12 cellular contexts compared by ENCODE assay signal in the genomic region with DNA sequence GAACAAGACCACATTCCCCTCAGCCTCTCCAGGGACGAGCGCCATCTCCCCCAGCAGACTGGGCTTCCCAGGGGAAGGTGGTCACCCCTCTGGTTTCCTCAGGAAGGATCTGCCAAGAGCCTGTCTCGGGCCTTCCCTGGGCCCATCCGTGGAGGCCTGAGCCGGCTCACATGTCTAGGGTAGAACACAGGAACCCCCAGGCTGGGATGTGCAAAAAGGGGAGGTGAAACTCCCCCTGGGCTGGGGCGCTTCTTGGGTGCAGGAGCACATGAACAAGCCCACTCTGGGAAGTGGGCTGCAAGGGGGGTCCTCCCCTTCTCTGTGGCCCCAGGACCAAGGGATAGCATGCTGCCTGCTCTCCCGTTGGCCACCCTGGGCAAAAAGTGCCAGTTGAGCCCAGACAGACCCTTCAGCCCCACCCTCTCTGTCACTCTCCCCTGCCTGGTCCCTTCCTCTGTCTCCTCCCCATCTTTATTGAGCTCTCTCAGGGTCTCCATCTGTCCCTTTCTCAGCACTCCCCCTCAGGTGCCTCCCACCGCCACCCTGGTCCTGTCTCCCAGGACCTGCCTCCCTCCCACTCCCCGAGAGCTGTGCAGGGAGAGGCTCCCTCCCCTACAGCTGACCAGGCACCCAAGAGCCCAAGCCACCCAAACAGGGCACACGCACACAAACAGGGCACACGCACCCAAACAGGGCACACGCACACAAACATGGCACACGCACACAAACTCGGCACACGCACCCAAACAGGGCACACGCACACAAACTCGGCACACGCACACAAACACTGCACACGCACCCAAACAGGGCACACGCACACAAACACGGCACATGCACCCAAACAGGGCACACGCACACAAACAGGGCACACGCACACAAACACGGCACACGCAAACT. TPM values are rescaled to one million over a fixed set of nuclear protein-coding genes. Genes with fewer than 3 reads are reported as not detected.
DNase-seq lines count a peak whose midpoint lies in the region; ATAC-seq, FAIRE-seq and TF ChIP-seq lines count a peak whose summit lies in the region.
"Had no signal": no experiment of that assay in that cellular context is flagged by ENCODE, and none has a peak within 500 bp of the region (broad histone marks: within the 10 kb centered on the region; RNA-seq: fewer than 3 reads in every experiment).

No MANE protein-coding gene starts in this region.

- in situ Hi-C loops in HepG2 (cut with HindIII; ENCODE audit: extremely low pct_ligation_motif_present, low pct_unique_long_range_greater_than_20kb): no loop called here

- peak overlapping the region; percentile 80 for H3K9ac ChIP-seq in HepG2 (ENCODE audit: insufficient read depth, low read depth, low read length)

- H3K4me3 ChIP-seq in HepG2 (replicated peaks in 1 of 3; ENCODE audit: insufficient read depth in 1 of 3, low read depth in 2 of 3, low read length in 3 of 3) (peak overlapping the region; percentile 52 to 79 (median 78)), right lobe of liver (no peak overlapping the region), lower lobe of right lung (peak overlapping the region; percentile 41)
- H3K4me3 ChIP-seq: MG63, SJCRH30 had no signal

- H3K9me3 ChIP-seq in HepG2 (ENCODE audit: low read length) (no peaks in the 10 kb centered on the region), right lobe of liver (no peaks in the 10 kb centered on the region), lower lobe of right lung (no peaks in the 10 kb centered on the region)
- H3K9me3 ChIP-seq: MG63, SJCRH30 had no signal

- H3K79me2 ChIP-seq in HepG2 (ENCODE audit: insufficient read depth, low read length): no peaks in the 10 kb centered on the region

- TF ChIP-seq CTCF in HepG2 (CRISPR knock-in tag; IDR thresholded peaks at IDR 0.05) (no peak), right lobe of liver (IDR thresholded peaks at IDR 0.05) (no peak), lower lobe of right lung (IDR thresholded peaks at IDR 0.05) (no peak), GM10248 (IDR thresholded peaks at IDR 0.05; ENCODE audit: control extremely low read depth, extremely low read depth, low read depth, missing control alignments) (no peak)

- no peak for TF ChIP-seq RAD21 in HepG2 (CRISPR knock-in tag; IDR thresholded peaks at IDR 0.05)

- H3K4me1 ChIP-seq in HepG2 (ENCODE audit: insufficient read depth, low read length) (peaks cover 67% of the 10 kb centered on the region), right lobe of liver (peaks cover 0 to 6% (median 2%) of the 10 kb centered on the region in 4 donors), lower lobe of right lung (peaks cover 22% of the 10 kb centered on the region)
- H3K4me1 ChIP-seq: SJCRH30 had no signal

- H3K36me3 ChIP-seq in HepG2 (replicated peaks in 1 of 2; ENCODE audit: control insufficient read depth in 1 of 2, insufficient read depth in 2 of 2, low read length in 2 of 2): peaks cover 0 to 2% of the 10 kb centered on the region in 2 experiments; a peak in 2 of 5 replicates
- H3K36me3 ChIP-seq in right lobe of liver: no peaks in the 10 kb centered on the region
- peaks cover 7% of the 10 kb centered on the region for H3K36me3 ChIP-seq in lower lobe of right lung
- H3K36me3 ChIP-seq: MG63, SJCRH30 had no signal

- H3K27ac ChIP-seq in HepG2 (ENCODE audit: extremely low read length, insufficient read depth, low read length) (no peak overlapping the region), right lobe of liver (no peak overlapping the region), lower lobe of right lung (peak overlapping the region; percentile 11)
- H3K27ac ChIP-seq: SJCRH30 had no signal

- intact Hi-C loops in HepG2 (cut with micrococcal nuclease; ENCODE audit: unreplicated experiment) (loop anchor here (2.0 kb wide), 1 partner anchor 153 kb away; no protein-coding TSS in a partner anchor), right lobe of liver (cut with DNase I) (no loop called here), lower lobe of right lung (cut with DNase I) (no loop called here)
- intact Hi-C loops in activated CD4-positive, alpha-beta T cell treated with anti-CD3 and anti-CD28 coated beads, Interleukin-2, amount 10 ng/mL, durations not matched to agents 24 days and 14 days (cut with micrococcal nuclease): no loop called here

- H2AFZ ChIP-seq in HepG2 (ENCODE audit: low read length): no peak overlapping the region

- no peaks in the 10 kb centered on the region for H3K36me3 Mint-ChIP-seq in activated T-helper 17 cell treated with anti-CD3 and anti-CD28 coated beads, Interleukin-2, amount 50 U/mL, for 72 hours (ENCODE audit: low read depth)
- H3K36me3 Mint-ChIP-seq in activated CD4-positive, alpha-beta T cell treated with anti-CD3 and anti-CD28 coated beads, Interleukin-2, amount 10 ng/mL, durations not matched to agents 24 days and 14 days (ENCODE audit: low read depth): no peaks in the 10 kb centered on the region

- ATAC-seq in HepG2: no peak
- ATAC-seq in right lobe of liver: no peak
- no peak for ATAC-seq in activated T-helper 17 cell treated with anti-CD3 and anti-CD28 coated beads, Interleukin-2, amount 50 U/mL, for 72 hours (replicated peaks)
- no peak for ATAC-seq in lower lobe of right lung

- H3K27me3 Mint-ChIP-seq in activated T-helper 17 cell treated with anti-CD3 and anti-CD28 coated beads, Interleukin-2, amount 50 U/mL, for 72 hours: no peaks in the 10 kb centered on the region
- H3K27me3 Mint-ChIP-seq in activated CD4-positive, alpha-beta T cell treated with anti-CD3 and anti-CD28 coated beads, Interleukin-2, amount 10 ng/mL, durations not matched to agents 24 days and 14 days: no peaks in the 10 kb centered on the region

- no peaks in the 10 kb centered on the region for H3K9me3 Mint-ChIP-seq in activated T-helper 17 cell treated with anti-CD3 and anti-CD28 coated beads, Interleukin-2, amount 50 U/mL, for 72 hours
- no peaks in the 10 kb centered on the region for H3K9me3 Mint-ChIP-seq in activated CD4-positive, alpha-beta T cell treated with anti-CD3 and anti-CD28 coated beads, Interleukin-2, amount 10 ng/mL, durations not matched to agents 24 days and 14 days

- H3K4me2 ChIP-seq in HepG2 (ENCODE audit: low read depth, low read length): peak overlapping the region; percentile 85

- peak overlapping the region; percentile 17 for H3K4me3 Mint-ChIP-seq in activated T-helper 17 cell treated with anti-CD3 and anti-CD28 coated beads, Interleukin-2, amount 50 U/mL, for 72 hours
- no peak overlapping the region for H3K4me3 Mint-ChIP-seq in activated CD4-positive, alpha-beta T cell treated with anti-CD3 and anti-CD28 coated beads, Interleukin-2, amount 10 ng/mL, durations not matched to agents 24 days and 14 days

- H4K20me1 ChIP-seq in HepG2 (ENCODE audit: insufficient read depth, low read length): no peaks in the 10 kb centered on the region

- TF ChIP-seq POLR2A in HepG2 (IDR thresholded peaks at IDR 0.05; ENCODE audit: insufficient read depth in 1 of 2, low read depth in 2 of 2, low read length in 2 of 2) (no peak), right lobe of liver (IDR thresholded peaks at IDR 0.05) (no peak)

- TSS peak; percentile 81 for BruUV-seq in HepG2 (replicated peaks; lab: Mats Ljungman, UMichigan)

- TF ChIP-seq EP300 in HepG2 (IDR thresholded peaks at IDR 0.05; ENCODE audit: low read depth in 2 of 2, low read length in 2 of 2) (no peak), HepG2 (CRISPR knock-in tag; IDR thresholded peaks at IDR 0.05; ENCODE audit: borderline replicate concordance) (no peak)

- no peaks in the 10 kb centered on the region for H3K27me3 ChIP-seq in HepG2 (ENCODE audit: control insufficient read depth in 1 of 2, insufficient read depth in 2 of 2, low read length in 2 of 2)
- H3K27me3 ChIP-seq in right lobe of liver: no peaks in the 10 kb centered on the region
- H3K27me3 ChIP-seq in lower lobe of right lung (ENCODE audit: low read depth): no peaks in the 10 kb centered on the region
- H3K27me3 ChIP-seq: MG63, SJCRH30 had no signal

- CTCF ChIA-PET in HepG2 (lab: Yijun Ruan, JAX; ENCODE audit: low intra/inter-chr PET ratio, low total read pairs) (interaction anchor here (1.2 to 4.6 kb wide), 2 partner anchors 15 to 32 kb away, joined by 4 to 83 read pairs; no protein-coding TSS in a partner anchor), GM10248 (lab: Yijun Ruan, JAX) (interaction anchor here (1.4 to 17.8 kb wide), 5 partner anchors 8 to 154 kb away, joined by 3 to 345 read pairs (median 24); a partner anchor contains a TSS)

- POLR2A ChIA-PET in HepG2 (lab: Yijun Ruan, JAX) (interaction anchor here (0.7 to 3.6 kb wide), 6 partner anchors 9 to 404 kb away, joined by 3 to 14 read pairs (median 9); a partner anchor contains a TSS), GM10248 (lab: Yijun Ruan, JAX) (no interaction called here)

- peaks cover 5% of the 10 kb centered on the region for H3K4me1 Mint-ChIP-seq in activated T-helper 17 cell treated with anti-CD3 and anti-CD28 coated beads, Interleukin-2, amount 50 U/mL, for 72 hours
- peaks cover 6% of the 10 kb centered on the region for H3K4me1 Mint-ChIP-seq in activated CD4-positive, alpha-beta T cell treated with anti-CD3 and anti-CD28 coated beads, Interleukin-2, amount 10 ng/mL, durations not matched to agents 24 days and 14 days

- WGBS in HepG2 (ENCODE audit: low lambda C conversion rate): 56% methylated on average over 20 of the region's 25 CpGs
- 70% methylated on average over 3 of the region's 25 CpGs for WGBS in right lobe of liver (ENCODE audit: insufficient coverage, low coverage, low lambda C conversion rate, missing lambda C conversion rate)

- no peak for FAIRE-seq in HepG2 (lab: Jason Lieb, UNC)

- no peak overlapping the region for H3K27ac Mint-ChIP-seq in activated T-helper 17 cell treated with anti-CD3 and anti-CD28 coated beads, Interleukin-2, amount 50 U/mL, for 72 hours
- no peak overlapping the region for H3K27ac Mint-ChIP-seq in activated CD4-positive, alpha-beta T cell treated with anti-CD3 and anti-CD28 coated beads, Interleukin-2, amount 10 ng/mL, durations not matched to agents 24 days and 14 days

- DNase-seq in HepG2 (ENCODE audit: low spot score) (no peak), right lobe of liver (no peak), lower lobe of right lung (no peak), NCI-H2171 (lab: John Stamatoyannopoulos, UW) (no peak), GM10248 (ENCODE audit: extremely low spot score) (no peak), NCI-H2107 treated with DMSO at 0.1 percent for 48 hours (lab: John Stamatoyannopoulos, UW; ENCODE audit: unreplicated experiment) (no peak)
- no peak for DNase-seq in activated CD4-positive, alpha-beta T cell treated with anti-CD3 and anti-CD28 coated beads, Interleukin-2, amount 10 ng/mL, durations not matched to agents 24 days and 14 days
- DNase-seq: NCI-H2107 had no signal

RNA-seq across cellular contexts. Expression of a gene that starts 0.9 kb away (rescaled TPM):
- total RNA-seq in HepG2 (2016; rRNA removed; fragmentation: Illumina TruSeq; extraction: Trizol): 2.0 and 6.1 TPM in 2 replicates
- 0.44 and 0.61 TPM in 2 replicates for total RNA-seq in HepG2 (2016; cell fraction: cytosol; rRNA removed; fragmentation: Illumina TruSeq; extraction: Trizol; ENCODE audit: low read depth)
- 1.9 and 7.2 TPM in 2 replicates for total RNA-seq in HepG2 (2016; cell fraction: insoluble cytoplasmic fraction; rRNA removed; fragmentation: Illumina TruSeq; extraction: Trizol)
- total RNA-seq in HepG2 (2016; cell fraction: membrane; rRNA removed; fragmentation: Illumina TruSeq; extraction: Trizol): 1.0 and 1.1 TPM in 2 replicates
- 5.8 and 8.3 TPM in 2 replicates for total RNA-seq in HepG2 (2016; cell fraction: nucleus; rRNA removed; fragmentation: Illumina TruSeq; extraction: Trizol)
- 8.3 and 13.4 TPM in 2 replicates for polyA plus RNA-seq in HepG2 (2011; rRNA removed)
- polyA plus RNA-seq in HepG2 (2011; cell fraction: cytosol; rRNA removed): 8.0 and 10.3 TPM in 2 replicates
- 21.7 and 30.5 TPM in 2 replicates for polyA plus RNA-seq in HepG2 (2011; cell fraction: nucleus; rRNA removed)
- 14.2 and 15.4 TPM in 2 replicates for polyA plus RNA-seq in HepG2 (2012)
- polyA plus RNA-seq in HepG2 (2016; cell fraction: cytosol; fragmentation: Illumina TruSeq; extraction: Trizol; ENCODE audit: low read depth): 0.33 and 0.36 TPM in 2 replicates
- polyA plus RNA-seq in HepG2 (2016; cell fraction: insoluble cytoplasmic fraction; fragmentation: Illumina TruSeq; extraction: Trizol; ENCODE audit: low read depth): 1.4 and 2.1 TPM in 2 replicates
- polyA plus RNA-seq in HepG2 (2016; cell fraction: membrane; fragmentation: Illumina TruSeq; extraction: Trizol; ENCODE audit: low read depth): 0.62 and 0.71 TPM in 2 replicates
- 8.4 and 8.8 TPM in 2 replicates for polyA plus RNA-seq in HepG2 (2016; cell fraction: nucleus; fragmentation: Illumina TruSeq; extraction: Trizol; ENCODE audit: insufficient read depth, low read depth)
- 1.2 and 22.3 TPM in 2 replicates for polyA minus RNA-seq in HepG2 (2011; rRNA and poly(A)+ RNA removed; ENCODE audit: low replicate concordance)
- 6.4 and 10.0 TPM in 2 replicates for polyA minus RNA-seq in HepG2 (2011; cell fraction: cytosol; rRNA and poly(A)+ RNA removed)
- polyA minus RNA-seq in HepG2 (2011; cell fraction: nucleus; rRNA and poly(A)+ RNA removed): 11.9 and 12.6 TPM in 2 replicates
- total RNA-seq in right lobe of liver: 1 to 10 TPM in 2 of 6 experiments, under 1 TPM in 4; 0.60 to 2.8 (median 0.80) TPM
- total RNA-seq in activated T-helper 17 cell treated with anti-CD3 and anti-CD28 coated beads, Interleukin-2, amount 50 U/mL, for 72 hours: under 1 TPM; 0.08 to 0.82 TPM
- total RNA-seq in lower lobe of right lung: 23.6 TPM
- total RNA-seq in activated CD4-positive, alpha-beta T cell treated with anti-CD3 and anti-CD28 coated beads, Interleukin-2, amount 10 ng/mL, durations not matched to agents 24 days and 14 days: 0.05 and 0.21 TPM in 2 replicates

RNA-seq across cellular contexts. Expression of a gene that starts 9.8 kb away (rescaled TPM):
- total RNA-seq in HepG2 (2016; rRNA removed; fragmentation: Illumina TruSeq; extraction: Trizol) (11.8 and 18.7 TPM in 2 replicates), right lobe of liver (10 to 100 TPM in 1 of 6 experiments, 1 to 10 TPM in 3, under 1 TPM in 2; 0.55 to 12.2 (median 1.3) TPM), lower lobe of right lung (44.0 TPM)
- total RNA-seq in HepG2 (2016; cell fraction: cytosol; rRNA removed; fragmentation: Illumina TruSeq; extraction: Trizol; ENCODE audit: low read depth): 4.4 and 4.6 TPM in 2 replicates
- 13.2 and 20.1 TPM in 2 replicates for total RNA-seq in HepG2 (2016; cell fraction: insoluble cytoplasmic fraction; rRNA removed; fragmentation: Illumina TruSeq; extraction: Trizol)
- total RNA-seq in HepG2 (2016; cell fraction: membrane; rRNA removed; fragmentation: Illumina TruSeq; extraction: Trizol): 2.5 and 5.3 TPM in 2 replicates
- total RNA-seq in HepG2 (2016; cell fraction: nucleus; rRNA removed; fragmentation: Illumina TruSeq; extraction: Trizol): 5.4 and 5.7 TPM in 2 replicates
- polyA plus RNA-seq in HepG2 (2011; rRNA removed): 36.4 and 39.5 TPM in 2 replicates
- polyA plus RNA-seq in HepG2 (2011; cell fraction: cytosol; rRNA removed): 53.0 and 54.8 TPM in 2 replicates
- 14.3 and 16.8 TPM in 2 replicates for polyA plus RNA-seq in HepG2 (2011; cell fraction: nucleus; rRNA removed)
- polyA plus RNA-seq in HepG2 (2012): 10.9 and 12.3 TPM in 2 replicates
- polyA plus RNA-seq in HepG2 (2016; cell fraction: cytosol; fragmentation: Illumina TruSeq; extraction: Trizol; ENCODE audit: low read depth): 3.3 and 4.0 TPM in 2 replicates
- 17.1 and 18.1 TPM in 2 replicates for polyA plus RNA-seq in HepG2 (2016; cell fraction: insoluble cytoplasmic fraction; fragmentation: Illumina TruSeq; extraction: Trizol; ENCODE audit: low read depth)
- 2.7 and 3.3 TPM in 2 replicates for polyA plus RNA-seq in HepG2 (2016; cell fraction: membrane; fragmentation: Illumina TruSeq; extraction: Trizol; ENCODE audit: low read depth)
- 6.6 and 10.5 TPM in 2 replicates for polyA plus RNA-seq in HepG2 (2016; cell fraction: nucleus; fragmentation: Illumina TruSeq; extraction: Trizol; ENCODE audit: insufficient read depth, low read depth)
- 7.0 and 8.2 TPM in 2 replicates for polyA minus RNA-seq in HepG2 (2011; rRNA and poly(A)+ RNA removed; ENCODE audit: low replicate concordance)
- polyA minus RNA-seq in HepG2 (2011; cell fraction: cytosol; rRNA and poly(A)+ RNA removed): 4.5 and 5.4 TPM in 2 replicates
- 4.5 and 4.6 TPM in 2 replicates for polyA minus RNA-seq in HepG2 (2011; cell fraction: nucleus; rRNA and poly(A)+ RNA removed)
- 1 to 10 TPM; 2.0 to 6.5 TPM for total RNA-seq in activated T-helper 17 cell treated with anti-CD3 and anti-CD28 coated beads, Interleukin-2, amount 50 U/mL, for 72 hours
- 1.2 and 1.5 TPM in 2 replicates for total RNA-seq in activated CD4-positive, alpha-beta T cell treated with anti-CD3 and anti-CD28 coated beads, Interleukin-2, amount 10 ng/mL, durations not matched to agents 24 days and 14 days
- total RNA-seq: pulmonary artery endothelial cell had no signal

RNA-seq across cellular contexts. Expression of a gene that starts 11.4 kb away (rescaled TPM):
- total RNA-seq in HepG2 (2016; rRNA removed; fragmentation: Illumina TruSeq; extraction: Trizol) (15.3 and 27.0 TPM in 2 replicates), right lobe of liver (10 to 100 TPM; 19.7 to 51.9 (median 30.6) TPM), lower lobe of right lung (90.2 TPM)
- 10.8 and 11.5 TPM in 2 replicates for total RNA-seq in HepG2 (2016; cell fraction: cytosol; rRNA removed; fragmentation: Illumina TruSeq; extraction: Trizol; ENCODE audit: low read depth)
- 10.9 and 25.7 TPM in 2 replicates for total RNA-seq in HepG2 (2016; cell fraction: insoluble cytoplasmic fraction; rRNA removed; fragmentation: Illumina TruSeq; extraction: Trizol)
- total RNA-seq in HepG2 (2016; cell fraction: membrane; rRNA removed; fragmentation: Illumina TruSeq; extraction: Trizol): 11.3 and 12.4 TPM in 2 replicates
- total RNA-seq in HepG2 (2016; cell fraction: nucleus; rRNA removed; fragmentation: Illumina TruSeq; extraction: Trizol): 36.6 and 40.4 TPM in 2 replicates
- 47.6 and 63.0 TPM in 2 replicates for polyA plus RNA-seq in HepG2 (2011; rRNA removed)
- 17.8 and 20.4 TPM in 2 replicates for polyA plus RNA-seq in HepG2 (2011; cell fraction: cytosol; rRNA removed)
- 441 and 512 TPM in 2 replicates for polyA plus RNA-seq in HepG2 (2011; cell fraction: nucleus; rRNA removed)
- 31.6 and 39.4 TPM in 2 replicates for polyA plus RNA-seq in HepG2 (2012)
- polyA plus RNA-seq in HepG2 (2016; cell fraction: cytosol; fragmentation: Illumina TruSeq; extraction: Trizol; ENCODE audit: low read depth): 3.2 and 3.7 TPM in 2 replicates
- 9.4 and 12.9 TPM in 2 replicates for polyA plus RNA-seq in HepG2 (2016; cell fraction: insoluble cytoplasmic fraction; fragmentation: Illumina TruSeq; extraction: Trizol; ENCODE audit: low read depth)
- polyA plus RNA-seq in HepG2 (2016; cell fraction: membrane; fragmentation: Illumina TruSeq; extraction: Trizol; ENCODE audit: low read depth): 6.4 and 6.7 TPM in 2 replicates
- polyA plus RNA-seq in HepG2 (2016; cell fraction: nucleus; fragmentation: Illumina TruSeq; extraction: Trizol; ENCODE audit: insufficient read depth, low read depth): 96.6 and 101 TPM in 2 replicates
- 50.0 and 58.0 TPM in 2 replicates for polyA minus RNA-seq in HepG2 (2011; rRNA and poly(A)+ RNA removed; ENCODE audit: low replicate concordance)
- polyA minus RNA-seq in HepG2 (2011; cell fraction: cytosol; rRNA and poly(A)+ RNA removed): 15.2 and 15.4 TPM in 2 replicates
- polyA minus RNA-seq in HepG2 (2011; cell fraction: nucleus; rRNA and poly(A)+ RNA removed): 97.0 and 102 TPM in 2 replicates
- 100 to 1,000 TPM in 1 of 2 donors, 10 to 100 TPM in 1; 75.2 to 123 TPM for total RNA-seq in activated T-helper 17 cell treated with anti-CD3 and anti-CD28 coated beads, Interleukin-2, amount 50 U/mL, for 72 hours
- 72.6 and 75.5 TPM in 2 replicates for total RNA-seq in activated CD4-positive, alpha-beta T cell treated with anti-CD3 and anti-CD28 coated beads, Interleukin-2, amount 10 ng/mL, durations not matched to agents 24 days and 14 days

RNA-seq across cellular contexts. Expression of a gene that starts 33.6 kb away (rescaled TPM):
- total RNA-seq in HepG2 (2016; rRNA removed; fragmentation: Illumina TruSeq; extraction: Trizol) (4.5 and 5.2 TPM in 2 replicates), right lobe of liver (1 to 10 TPM; 2.6 to 4.8 (median 4.0) TPM), lower lobe of right lung (7.7 TPM)
- total RNA-seq in HepG2 (2016; cell fraction: cytosol; rRNA removed; fragmentation: Illumina TruSeq; extraction: Trizol; ENCODE audit: low read depth): 6.6 and 9.4 TPM in 2 replicates
- total RNA-seq in HepG2 (2016; cell fraction: insoluble cytoplasmic fraction; rRNA removed; fragmentation: Illumina TruSeq; extraction: Trizol): 4.7 TPM in 2 replicates
- total RNA-seq in HepG2 (2016; cell fraction: membrane; rRNA removed; fragmentation: Illumina TruSeq; extraction: Trizol): 8.8 and 9.5 TPM in 2 replicates
- 5.2 and 5.7 TPM in 2 replicates for total RNA-seq in HepG2 (2016; cell fraction: nucleus; rRNA removed; fragmentation: Illumina TruSeq; extraction: Trizol)
- polyA plus RNA-seq in HepG2 (2011; rRNA removed): 8.8 and 12.6 TPM in 2 replicates
- 5.8 and 6.9 TPM in 2 replicates for polyA plus RNA-seq in HepG2 (2011; cell fraction: cytosol; rRNA removed)
- 20.4 and 21.4 TPM in 2 replicates for polyA plus RNA-seq in HepG2 (2011; cell fraction: nucleus; rRNA removed)
- polyA plus RNA-seq in HepG2 (2012): 6.3 and 8.7 TPM in 2 replicates
- polyA plus RNA-seq in HepG2 (2016; cell fraction: cytosol; fragmentation: Illumina TruSeq; extraction: Trizol; ENCODE audit: low read depth): 4.0 and 5.7 TPM in 2 replicates
- polyA plus RNA-seq in HepG2 (2016; cell fraction: insoluble cytoplasmic fraction; fragmentation: Illumina TruSeq; extraction: Trizol; ENCODE audit: low read depth): 4.4 and 4.9 TPM in 2 replicates
- 5.7 and 8.0 TPM in 2 replicates for polyA plus RNA-seq in HepG2 (2016; cell fraction: membrane; fragmentation: Illumina TruSeq; extraction: Trizol; ENCODE audit: low read depth)
- polyA plus RNA-seq in HepG2 (2016; cell fraction: nucleus; fragmentation: Illumina TruSeq; extraction: Trizol; ENCODE audit: insufficient read depth, low read depth): 11.1 and 11.4 TPM in 2 replicates
- polyA minus RNA-seq in HepG2 (2011; rRNA and poly(A)+ RNA removed; ENCODE audit: low replicate concordance): 6.1 and 6.8 TPM in 2 replicates
- 3.0 and 4.6 TPM in 2 replicates for polyA minus RNA-seq in HepG2 (2011; cell fraction: cytosol; rRNA and poly(A)+ RNA removed)
- 17.4 and 17.6 TPM in 2 replicates for polyA minus RNA-seq in HepG2 (2011; cell fraction: nucleus; rRNA and poly(A)+ RNA removed)
- total RNA-seq in activated T-helper 17 cell treated with anti-CD3 and anti-CD28 coated beads, Interleukin-2, amount 50 U/mL, for 72 hours: 10 to 100 TPM; 16.7 to 22.5 TPM
- total RNA-seq in activated CD4-positive, alpha-beta T cell treated with anti-CD3 and anti-CD28 coated beads, Interleukin-2, amount 10 ng/mL, durations not matched to agents 24 days and 14 days: 10.6 and 10.8 TPM in 2 replicates

RNA-seq across cellular contexts. Expression of a gene that starts 34.2 kb away (rescaled TPM):
- total RNA-seq in HepG2 (2016; rRNA removed; fragmentation: Illumina TruSeq; extraction: Trizol) (46.9 and 59.1 TPM in 2 replicates), right lobe of liver (10 to 100 TPM; 33.1 to 46.5 (median 38.7) TPM), lower lobe of right lung (61.9 TPM)
- total RNA-seq in HepG2 (2016; cell fraction: cytosol; rRNA removed; fragmentation: Illumina TruSeq; extraction: Trizol; ENCODE audit: low read depth): 21.1 and 21.7 TPM in 2 replicates
- 42.9 and 60.4 TPM in 2 replicates for total RNA-seq in HepG2 (2016; cell fraction: insoluble cytoplasmic fraction; rRNA removed; fragmentation: Illumina TruSeq; extraction: Trizol)
- 58.0 and 59.4 TPM in 2 replicates for total RNA-seq in HepG2 (2016; cell fraction: membrane; rRNA removed; fragmentation: Illumina TruSeq; extraction: Trizol)
- total RNA-seq in HepG2 (2016; cell fraction: nucleus; rRNA removed; fragmentation: Illumina TruSeq; extraction: Trizol): 36.8 and 40.5 TPM in 2 replicates
- 66.1 and 67.1 TPM in 2 replicates for polyA plus RNA-seq in HepG2 (2011; rRNA removed)
- polyA plus RNA-seq in HepG2 (2011; cell fraction: cytosol; rRNA removed): 48.2 and 60.5 TPM in 2 replicates
- polyA plus RNA-seq in HepG2 (2011; cell fraction: nucleus; rRNA removed): 163 and 192 TPM in 2 replicates
- 45.8 and 59.1 TPM in 2 replicates for polyA plus RNA-seq in HepG2 (2012)
- 15.5 and 16.5 TPM in 2 replicates for polyA plus RNA-seq in HepG2 (2016; cell fraction: cytosol; fragmentation: Illumina TruSeq; extraction: Trizol; ENCODE audit: low read depth)
- 43.9 and 49.5 TPM in 2 replicates for polyA plus RNA-seq in HepG2 (2016; cell fraction: insoluble cytoplasmic fraction; fragmentation: Illumina TruSeq; extraction: Trizol; ENCODE audit: low read depth)
- polyA plus RNA-seq in HepG2 (2016; cell fraction: membrane; fragmentation: Illumina TruSeq; extraction: Trizol; ENCODE audit: low read depth): 45.8 and 47.0 TPM in 2 replicates
- polyA plus RNA-seq in HepG2 (2016; cell fraction: nucleus; fragmentation: Illumina TruSeq; extraction: Trizol; ENCODE audit: insufficient read depth, low read depth): 76.0 and 87.9 TPM in 2 replicates
- polyA minus RNA-seq in HepG2 (2011; rRNA and poly(A)+ RNA removed; ENCODE audit: low replicate concordance): 109 and 119 TPM in 2 replicates
- polyA minus RNA-seq in HepG2 (2011; cell fraction: cytosol; rRNA and poly(A)+ RNA removed): 30.5 and 32.0 TPM in 2 replicates
- polyA minus RNA-seq in HepG2 (2011; cell fraction: nucleus; rRNA and poly(A)+ RNA removed): 42.9 and 47.1 TPM in 2 replicates
- total RNA-seq in activated T-helper 17 cell treated with anti-CD3 and anti-CD28 coated beads, Interleukin-2, amount 50 U/mL, for 72 hours: 100 to 1,000 TPM in 1 of 2 donors, 10 to 100 TPM in 1; 96.7 to 106 TPM
- total RNA-seq in activated CD4-positive, alpha-beta T cell treated with anti-CD3 and anti-CD28 coated beads, Interleukin-2, amount 10 ng/mL, durations not matched to agents 24 days and 14 days: 101 and 102 TPM in 2 replicates

Comparison
In these comparisons a context has a peak if more than half of its experiments do, and no peak if none do; other contexts are left out.
1. H3K4me3 ChIP-seq: peak in HepG2 (3 of 3) and lower lobe of right lung (single experiment); none in right lobe of liver (0 of 3).